9 cellular contexts compared by ENCODE assay signal in genomic region chr2:163471947-163472346, GRCh38.
DNase-seq lines count a peak whose midpoint lies in the region; ATAC-seq and TF ChIP-seq lines count a peak whose summit lies in the region.
"Had no signal": no experiment of that assay in that cellular context is flagged by ENCODE, and none has a peak within 500 bp of the region (broad histone marks: within the 10 kb centered on the region; RNA-seq: fewer than 3 reads in every experiment).

No MANE protein-coding gene starts in this region.

- H3K4me3 ChIP-seq in BE2C (ENCODE audit: low read depth, low read length) (no peak overlapping the region), kidney epithelial cell (ENCODE audit: low read depth, low read length) (no peak overlapping the region), tibial artery (no peak overlapping the region)
- H3K4me3 ChIP-seq: left lung had no signal

- H3K36me3 ChIP-seq in BE2C (no peaks in the 10 kb centered on the region), kidney epithelial cell (ENCODE audit: control insufficient read depth, insufficient read depth, low read length) (no peaks in the 10 kb centered on the region), tibial artery (no peaks in the 10 kb centered on the region)
- H3K36me3 ChIP-seq: left lung had no signal

- H3K27me3 ChIP-seq in BE2C (no peaks in the 10 kb centered on the region), kidney epithelial cell (ENCODE audit: control insufficient read depth, insufficient read depth, low read length) (no peaks in the 10 kb centered on the region), tibial artery (no peaks in the 10 kb centered on the region)
- H3K27me3 ChIP-seq: left lung had no signal

- H3K9me3 ChIP-seq in BE2C (no peaks in the 10 kb centered on the region), tibial artery (no peaks in the 10 kb centered on the region)
- H3K9me3 ChIP-seq: left lung had no signal

- H3K27ac ChIP-seq in tibial artery, result no peak overlapping the region
- H3K27ac ChIP-seq: left lung had no signal

- intact Hi-C loops in tibial artery (cut with DNase I; ENCODE audit: low total_unique reads), result no loop called here
- intact Hi-C loops in sciatic nerve (cut with DNase I), result no loop called here

- TF ChIP-seq CTCF in BE2C (IDR thresholded peaks at IDR 0.05; ENCODE audit: low read depth, low read length) (peak; percentile 27; the same call in 1 of the 2 replicates), LNCAP (IDR thresholded peaks at IDR 0.05) (peak; percentile 37; the same call in 1 of the 2 replicates), kidney epithelial cell (IDR thresholded peaks at IDR 0.05; ENCODE audit: insufficient read depth, low read length, poor library complexity, severe bottlenecking) (peak; percentile 48), tibial artery (IDR thresholded peaks at IDR 0.05) (peak in 1 of 2 experiments; percentile 22)

- DNase-seq in BE2C, result peak; percentile 6
- DNase-seq in astrocyte of the hippocampus (ENCODE audit: low read depth, low spot score), result peak; percentile 38
- no peak for DNase-seq in kidney epithelial cell (ENCODE audit: low read depth)
- DNase-seq in LoVo (ENCODE audit: low spot score), result no peak
- no peak for DNase-seq in NCI-H2029 (lab: John Stamatoyannopoulos, UW)
- no peak for DNase-seq in tibial artery
- no peak for DNase-seq in sciatic nerve (ENCODE audit: low spot score)
- DNase-seq: left lung had no signal

- ATAC-seq in sciatic nerve, result no peak
- ATAC-seq: left lung had no signal

- H3K4me1 ChIP-seq in BE2C (no peaks in the 10 kb centered on the region), tibial artery (no peaks in the 10 kb centered on the region)
- H3K4me1 ChIP-seq: left lung had no signal

Comparison
In these comparisons a context has a peak if more than half of its experiments do, and no peak if none do; other contexts are left out.
1. DNase-seq: peak in BE2C (single experiment) and astrocyte of the hippocampus (single experiment); none in kidney epithelial cell (single experiment), LoVo (single experiment), NCI-H2029 (single experiment), tibial artery (0 of 2) and sciatic nerve (single experiment).